In the genomic region with DNA sequence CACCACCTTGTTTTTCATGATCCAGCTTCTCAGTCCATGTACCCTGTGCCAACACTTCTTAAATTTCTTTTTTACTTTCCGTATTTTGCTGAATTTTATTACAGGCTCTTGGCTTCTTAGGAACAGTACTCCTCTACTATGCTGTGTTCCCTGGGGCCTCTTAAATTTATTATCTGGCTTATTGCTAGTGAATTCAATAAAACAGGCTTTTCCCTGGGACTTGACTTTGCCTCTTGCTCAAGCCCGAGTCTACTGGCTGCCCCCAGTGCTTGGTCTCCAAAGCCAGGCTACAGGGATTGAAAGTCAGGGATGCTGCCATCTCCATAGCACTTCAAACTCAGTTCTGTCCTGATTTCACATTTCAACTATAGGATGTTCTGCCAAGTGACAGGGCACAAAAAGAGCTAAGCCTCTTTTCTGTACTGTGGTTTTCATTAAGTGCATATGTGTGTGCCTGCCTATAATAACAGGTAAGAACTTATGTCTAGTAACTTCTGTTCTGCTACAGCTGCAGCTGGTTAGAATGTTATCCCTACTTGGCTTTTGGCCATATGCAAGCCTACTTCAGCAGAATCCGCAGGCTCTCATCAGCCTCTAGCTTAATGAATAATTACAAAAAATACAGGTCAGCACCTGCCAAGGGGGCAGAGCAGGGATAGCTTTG, we compare ENCODE assay signal across 21 cellular contexts. TPM values are rescaled to one million over a fixed set of nuclear protein-coding genes. Genes with fewer than 3 reads are reported as not detected.
DNase-seq lines count a peak whose midpoint lies in the region; ATAC-seq and TF ChIP-seq lines count a peak whose summit lies in the region.
"Had no signal": no experiment of that assay in that cellular context is flagged by ENCODE, and none has a peak within 500 bp of the region (broad histone marks: within the 10 kb centered on the region; RNA-seq: fewer than 3 reads in every experiment).

No MANE protein-coding gene starts in this region.

- no peak for TF ChIP-seq POLR2A in thyroid gland (IDR thresholded peaks at IDR 0.05)

- DNase-seq in NCI-H187 treated with DMSO at 0.1 percent for 48 hours (lab: John Stamatoyannopoulos, UW) (peak; percentile 25), NCI-H187 (lab: John Stamatoyannopoulos, UW) (no peak), NCI-H345 treated with DMSO at 0.1 percent for 48 hours (lab: John Stamatoyannopoulos, UW; ENCODE audit: unreplicated experiment) (peak; percentile 77), fibroblast of the conjunctiva (ENCODE audit: low read depth) (peak; percentile 51), thyroid gland (no peak), OCI-M1 (lab: John Stamatoyannopoulos, UW) (no peak)
- DNase-seq: activated CD8-positive, alpha-beta T cell treated with anti-CD3 and anti-CD28 coated beads, Interleukin-2, amount 10 ng/mL, durations not matched to agents 7 days and 5 days; adrenal gland; CD4-positive, CD25-positive, alpha-beta regulatory T cell; mesendoderm; stimulated activated CD4-positive, alpha-beta T cell treated with anti-CD3 and anti-CD28 coated beads, Interleukin-2, amount 100 ng/mL, for 48 hours had no signal

- peaks cover 15 to 42% of the 10 kb centered on the region in 2 donors for H3K4me1 ChIP-seq in thyroid gland
- H3K4me1 ChIP-seq: neural progenitor cell had no signal

- ATAC-seq in GM21367 (IDR thresholded peaks at IDR 0.05; ENCODE audit: unreplicated experiment) (no peak), GM19455 (IDR thresholded peaks at IDR 0.05; ENCODE audit: unreplicated experiment) (no peak)
- ATAC-seq: activated CD8-positive, alpha-beta T cell treated with anti-CD3 and anti-CD28 coated beads, Interleukin-2, amount 10 ng/mL, durations not matched to agents 7 days and 5 days; activated T-helper 17 cell treated with anti-CD3 and anti-CD28 coated beads, Interleukin-2, amount 50 U/mL, for 72 hours; HCT116 had no signal

- H3K27me3 ChIP-seq in thyroid gland, result no peaks in the 10 kb centered on the region
- H3K27me3 ChIP-seq: adrenal gland, neural progenitor cell, right atrium auricular region had no signal

- intact Hi-C loops in thyroid gland (cut with DNase I), result loop anchor here (10.0 kb wide), 1 partner anchor 48 kb away; no protein-coding TSS in a partner anchor

- no peak for TF ChIP-seq CTCF in thyroid gland (IDR thresholded peaks at IDR 0.05)

- H3K4me3 ChIP-seq in thyroid gland (replicated peaks in 1 of 3), result no peak overlapping the region
- H3K4me3 ChIP-seq: adrenal gland, neural progenitor cell, right atrium auricular region, thoracic aorta had no signal

- 45 to 53% methylated on average over 3 of the region's 3 CpGs for WGBS in thyroid gland, 2 donors

- H3K36me3 ChIP-seq in thyroid gland, result no peaks in the 10 kb centered on the region
- H3K36me3 ChIP-seq: adrenal gland, neural progenitor cell, right atrium auricular region, thoracic aorta had no signal

- H3K27ac ChIP-seq in thyroid gland, result peak overlapping the region in 2 of 3 donors; percentile 3 to 26
- H3K27ac ChIP-seq: adrenal gland, neural progenitor cell, right atrium auricular region, thoracic aorta had no signal

- H3K9me3 ChIP-seq in thyroid gland, result no peaks in the 10 kb centered on the region
- H3K9me3 ChIP-seq: adrenal gland, right atrium auricular region, thoracic aorta had no signal

RNA-seq across cellular contexts. Expression of a gene that starts 8.4 kb away (rescaled TPM):
- total RNA-seq in thyroid gland, result 10 to 100 TPM in 2 of 4 donors, 1 to 10 TPM in 2; 7.6 to 20.8 (median 14.1) TPM
- total RNA-seq: A172; activated CD8-positive, alpha-beta T cell treated with anti-CD3 and anti-CD28 coated beads, Interleukin-2, amount 10 ng/mL, durations not matched to agents 7 days and 5 days; activated T-helper 17 cell treated with anti-CD3 and anti-CD28 coated beads, Interleukin-2, amount 50 U/mL, for 72 hours; CD4-positive, CD25-positive, alpha-beta regulatory T cell; Daoy; OCI-LY7 had no signal

Comparison
In these comparisons a context has a peak if more than half of its experiments do, and no peak if none do; other contexts are left out.
1. DNase-seq: peak in NCI-H187 treated with DMSO at 0.1 percent for 48 hours (single experiment), NCI-H345 treated with DMSO at 0.1 percent for 48 hours (single experiment) and fibroblast of the conjunctiva (single experiment); none in NCI-H187 (0 of 2), thyroid gland (0 of 2) and OCI-M1 (single experiment).